Comparison of ENCODE assay signal across 34 cellular contexts in the genomic region with DNA sequence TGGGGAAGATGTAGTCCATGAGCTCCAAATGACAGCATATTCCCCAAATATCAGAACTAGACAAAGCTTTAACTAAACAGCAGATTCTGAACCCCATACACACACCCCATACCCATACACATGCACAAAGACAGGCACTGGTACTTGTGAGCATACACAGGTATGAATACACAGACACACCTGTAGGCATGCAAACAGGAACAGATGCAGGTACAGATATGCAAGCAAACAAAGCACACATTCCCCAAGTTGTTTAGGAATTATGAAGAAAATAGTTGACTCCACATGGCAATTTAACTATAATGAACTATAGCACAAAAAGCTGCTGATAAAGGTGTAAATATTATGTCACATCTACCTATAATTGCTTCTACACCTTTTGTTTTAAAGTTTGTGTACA.
"Had no signal": no experiment of that assay in that cellular context is flagged by ENCODE, and none has a peak within 500 bp of the region (broad histone marks: within the 10 kb centered on the region; RNA-seq: fewer than 3 reads in every experiment).

No MANE protein-coding gene starts in this region.

- H3K27ac ChIP-seq: ascending aorta, breast epithelium, cardiac muscle cell, esophagus muscularis mucosa, foreskin keratinocyte, gastrocnemius medialis, heart left ventricle, WERI-Rb-1 had no signal

- H3K4me3 ChIP-seq: ascending aorta, breast epithelium, cardiac muscle cell, esophagus muscularis mucosa, gastrocnemius medialis, heart left ventricle had no signal

- H3K27me3 Mint-ChIP-seq: activated B cell treated with CpG ODN at 0.5 μM for 24 hours; activated CD8-positive, alpha-beta T cell treated with anti-CD3 and anti-CD28 coated beads for 36 hours; activated naive CD4-positive, alpha-beta T cell treated with anti-CD3 and anti-CD28 coated beads, Interleukin-2, amount 10 ng/mL, durations not matched to agents 7 days and 5 days; activated naive CD8-positive, alpha-beta T cell treated with anti-CD3 and anti-CD28 coated beads, Interleukin-2, amount 10 ng/mL, durations not matched to agents 7 days and 5 days; brain; effector memory CD8-positive, alpha-beta T cell; T-cell had no signal

- H3K4me3 Mint-ChIP-seq: activated B cell treated with CpG ODN at 0.5 μM for 24 hours; activated CD8-positive, alpha-beta T cell treated with anti-CD3 and anti-CD28 coated beads for 36 hours; activated naive CD4-positive, alpha-beta T cell treated with anti-CD3 and anti-CD28 coated beads, Interleukin-2, amount 10 ng/mL, durations not matched to agents 7 days and 5 days; activated naive CD8-positive, alpha-beta T cell treated with anti-CD3 and anti-CD28 coated beads, Interleukin-2, amount 10 ng/mL, durations not matched to agents 7 days and 5 days; activated T-cell treated with anti-CD3 and anti-CD28 coated beads, Interleukin-2, amount 50 U/mL, for 4 hours; brain; effector memory CD8-positive, alpha-beta T cell; T-cell; T-helper 1 cell treated with Interleukin-12 subunit alpha and Interleukin-12 subunit beta and Interleukin-4 antibody, amounts not matched to agents 30 μg/mL and 1 μg/mL, for 36 hours; T-helper 2 cell treated with Interferon-gamma antibody and Interleukin-4, amounts not matched to agents 5 μg/mL and 100 μg/mL, for 36 hours had no signal

- H3K27ac Mint-ChIP-seq: activated B cell treated with CpG ODN at 0.5 μM for 24 hours; activated CD8-positive, alpha-beta T cell treated with anti-CD3 and anti-CD28 coated beads for 36 hours; activated naive CD4-positive, alpha-beta T cell treated with anti-CD3 and anti-CD28 coated beads, Interleukin-2, amount 10 ng/mL, durations not matched to agents 7 days and 5 days; activated naive CD4-positive, alpha-beta T cell treated with anti-CD3 and anti-CD28 coated beads, Interleukin-2, amount 50 U/mL, for 72 hours; activated naive CD8-positive, alpha-beta T cell treated with anti-CD3 and anti-CD28 coated beads, Interleukin-2, amount 10 ng/mL, durations not matched to agents 7 days and 5 days; activated T-helper 2 cell treated with anti-CD3 and anti-CD28 coated beads, Interferon-gamma antibody, Interleukin-2, Interleukin-4, amounts not matched to agents 10 μg/mL and 5 μg/mL and 100 μg/mL, durations not matched to agents 14 hours and 24 hours and 36 hours; brain; T-cell; T-helper 1 cell treated with Interleukin-12 subunit alpha and Interleukin-12 subunit beta and Interleukin-4 antibody, amounts not matched to agents 30 μg/mL and 1 μg/mL, for 36 hours; T-helper 2 cell treated with Interferon-gamma antibody and Interleukin-4, amounts not matched to agents 5 μg/mL and 100 μg/mL, for 36 hours had no signal

- ATAC-seq: activated CD4-positive, CD25-positive, alpha-beta regulatory T cell treated with anti-CD3 and anti-CD28 coated beads, Interleukin-2, amount 50 U/mL, for 24 hours; activated CD8-positive, alpha-beta T cell treated with anti-CD3 and anti-CD28 coated beads for 36 hours; activated naive CD4-positive, alpha-beta T cell treated with anti-CD3 and anti-CD28 coated beads, Interleukin-2, amount 50 U/mL, for 72 hours; activated T-cell treated with anti-CD3 and anti-CD28 coated beads, Interleukin-2, amount 50 U/mL, for 4 hours; effector memory CD8-positive, alpha-beta T cell; foreskin keratinocyte; gastrocnemius medialis; heart left ventricle; T-cell had no signal

- H3K9me3 ChIP-seq: ascending aorta, esophagus muscularis mucosa, gastrocnemius medialis, heart left ventricle had no signal

- H3K9me3 Mint-ChIP-seq: activated B cell treated with CpG ODN at 0.5 μM for 24 hours; activated CD8-positive, alpha-beta T cell treated with anti-CD3 and anti-CD28 coated beads for 36 hours; activated naive CD4-positive, alpha-beta T cell treated with anti-CD3 and anti-CD28 coated beads, Interleukin-2, amount 50 U/mL, for 72 hours; activated naive CD8-positive, alpha-beta T cell treated with anti-CD3 and anti-CD28 coated beads, Interleukin-2, amount 10 ng/mL, durations not matched to agents 7 days and 5 days; activated T-cell treated with anti-CD3 and anti-CD28 coated beads, Interleukin-2, amount 50 U/mL, for 4 hours; activated T-helper 2 cell treated with anti-CD3 and anti-CD28 coated beads, Interferon-gamma antibody, Interleukin-2, Interleukin-4, amounts not matched to agents 10 μg/mL and 5 μg/mL and 100 μg/mL, durations not matched to agents 14 hours and 24 hours and 36 hours; effector memory CD8-positive, alpha-beta T cell; T-cell; T-helper 1 cell treated with Interleukin-12 subunit alpha and Interleukin-12 subunit beta and Interleukin-4 antibody, amounts not matched to agents 30 μg/mL and 1 μg/mL, for 36 hours; T-helper 2 cell treated with Interferon-gamma antibody and Interleukin-4, amounts not matched to agents 5 μg/mL and 100 μg/mL, for 36 hours had no signal

- H3K4me1 Mint-ChIP-seq: activated naive CD4-positive, alpha-beta T cell treated with anti-CD3 and anti-CD28 coated beads, Interleukin-2, amount 10 ng/mL, durations not matched to agents 7 days and 5 days had no signal

- H3K36me3 ChIP-seq: breast epithelium had no signal

- H3K4me1 ChIP-seq: ascending aorta, breast epithelium, foreskin keratinocyte had no signal

- DNase-seq: activated B cell treated with CpG ODN at 0.5 μM for 24 hours; activated CD4-positive, alpha-beta T cell treated with anti-CD3 and anti-CD28 coated beads for 48 hours; activated CD4-positive, alpha-beta T cell treated with anti-CD3 and anti-CD28 coated beads, Interleukin-2, amount 50 U/mL, for 1 hour; activated CD4-positive, alpha-beta T cell treated with anti-CD3 and anti-CD28 coated beads, Interleukin-2, amount 50 U/mL, for 48 hours; activated CD8-positive, alpha-beta memory T cell treated with anti-CD3 and anti-CD28 coated beads for 24 hours; activated CD8-positive, alpha-beta T cell treated with anti-CD3 and anti-CD28 coated beads for 36 hours; activated effector memory CD4-positive, alpha-beta T cell treated with anti-CD3 and anti-CD28 coated beads, Interleukin-2, amount 50 U/mL, for 16 hours; activated naive CD4-positive, alpha-beta T cell; activated naive CD4-positive, alpha-beta T cell treated with anti-CD3 and anti-CD28 coated beads, Interleukin-2, amount 10 ng/mL, durations not matched to agents 7 days and 5 days; activated naive CD8-positive, alpha-beta T cell treated with anti-CD3 and anti-CD28 coated beads, Interleukin-2, amount 10 ng/mL, durations not matched to agents 7 days and 5 days; activated T-cell treated with anti-CD3 and anti-CD28 coated beads, Interleukin-2, amount 50 U/mL, for 4 hours; central memory CD4-positive, alpha-beta T cell; cortex of kidney; dermis blood vessel endothelial cell; effector CD4-positive, alpha-beta T cell; effector memory CD8-positive, alpha-beta T cell; erythroblast; foreskin keratinocyte; gastrocnemius medialis; glutamatergic neuron; heart left ventricle; T-cell; T1000; WERI-Rb-1 had no signal
